In genomic region chr1:167360120-167360519, GRCh38 we compare ENCODE assay signal across 21 cellular contexts.
"Had no signal": no experiment of that assay in that cellular context is flagged by ENCODE, and none has a peak within 500 bp of the region (broad histone marks: within the 10 kb centered on the region; RNA-seq: fewer than 3 reads in every experiment).

No MANE protein-coding gene starts in this region.

- H3K4me1 ChIP-seq: testis, upper lobe of right lung had no signal

- H3K27me3 Mint-ChIP-seq: activated naive CD8-positive, alpha-beta T cell treated with anti-CD3 and anti-CD28 coated beads, Interleukin-2, amount 10 ng/mL, durations not matched to agents 7 days and 5 days; dendritic cell treated with granulocyte-macrophage colony-stimulating factor and Interleukin-4, amounts not matched to agents 40 ng/mL and 50 ng/mL, for 4 days; effector memory CD8-positive, alpha-beta T cell; naive thymus-derived CD4-positive, alpha-beta T cell; stimulated activated naive CD8-positive, alpha-beta T cell treated with anti-CD3 and anti-CD28 coated beads, Interleukin-15, amount 100 ng/mL, for 72 hours had no signal

- DNase-seq: activated CD4-positive, alpha-beta T cell treated with anti-CD3 and anti-CD28 coated beads for 1 hour; activated CD4-positive, alpha-beta T cell treated with anti-CD3 and anti-CD28 coated beads, Interleukin-2, amount 50 U/mL, for 48 hours; activated gamma-delta T cell; activated naive CD8-positive, alpha-beta T cell treated with anti-CD3 and anti-CD28 coated beads, Interleukin-2, amount 10 ng/mL, durations not matched to agents 7 days and 5 days; activated T-cell treated with anti-CD3 and anti-CD28 coated beads, Interleukin-2, amount 50 U/mL, for 48 hours; central memory CD4-positive, alpha-beta T cell; effector memory CD8-positive, alpha-beta T cell; erythroblast; foreskin fibroblast; glutamatergic neuron; left colon; naive thymus-derived CD4-positive, alpha-beta T cell; posterior cingulate gyrus; stimulated activated CD4-positive, alpha-beta T cell treated with anti-CD3 and anti-CD28 coated beads, Interleukin-4, amount 100 ng/mL, for 4 hours; stimulated activated naive CD8-positive, alpha-beta T cell treated with anti-CD3 and anti-CD28 coated beads, Interleukin-15, amount 100 ng/mL, for 72 hours; T-helper 2 cell; testis; upper lobe of right lung had no signal

- H3K9me3 ChIP-seq: neutrophil, testis, upper lobe of right lung had no signal

- H3K27me3 ChIP-seq: neutrophil, testis, upper lobe of right lung had no signal

- H3K27ac Mint-ChIP-seq: activated naive CD8-positive, alpha-beta T cell treated with anti-CD3 and anti-CD28 coated beads, Interleukin-2, amount 10 ng/mL, durations not matched to agents 7 days and 5 days; dendritic cell treated with granulocyte-macrophage colony-stimulating factor and Interleukin-4, amounts not matched to agents 40 ng/mL and 50 ng/mL, for 4 days; effector memory CD8-positive, alpha-beta T cell; naive thymus-derived CD4-positive, alpha-beta T cell; stimulated activated naive CD8-positive, alpha-beta T cell treated with anti-CD3 and anti-CD28 coated beads, Interleukin-15, amount 100 ng/mL, for 72 hours had no signal

- H3K4me1 Mint-ChIP-seq: stimulated activated naive CD8-positive, alpha-beta T cell treated with anti-CD3 and anti-CD28 coated beads, Interleukin-15, amount 100 ng/mL, for 72 hours had no signal

- H3K9me3 Mint-ChIP-seq: effector memory CD8-positive, alpha-beta T cell had no signal

- H3K4me3 Mint-ChIP-seq: activated naive CD8-positive, alpha-beta T cell treated with anti-CD3 and anti-CD28 coated beads, Interleukin-2, amount 10 ng/mL, durations not matched to agents 7 days and 5 days; dendritic cell treated with granulocyte-macrophage colony-stimulating factor and Interleukin-4, amounts not matched to agents 40 ng/mL and 50 ng/mL, for 4 days; effector memory CD8-positive, alpha-beta T cell; naive thymus-derived CD4-positive, alpha-beta T cell; stimulated activated naive CD8-positive, alpha-beta T cell treated with anti-CD3 and anti-CD28 coated beads, Interleukin-15, amount 100 ng/mL, for 72 hours had no signal

- ATAC-seq: effector memory CD8-positive, alpha-beta T cell; left colon; naive thymus-derived CD4-positive, alpha-beta T cell; stimulated activated naive CD8-positive, alpha-beta T cell treated with anti-CD3 and anti-CD28 coated beads, Interleukin-15, amount 100 ng/mL, for 72 hours; upper lobe of right lung had no signal

- H3K36me3 ChIP-seq: neutrophil, upper lobe of right lung had no signal

- H3K4me3 ChIP-seq: lung, testis, upper lobe of right lung had no signal

- H3K27ac ChIP-seq: neutrophil, testis, upper lobe of right lung had no signal
